ENCODE assay signal across 9 cellular contexts in the genomic region with DNA sequence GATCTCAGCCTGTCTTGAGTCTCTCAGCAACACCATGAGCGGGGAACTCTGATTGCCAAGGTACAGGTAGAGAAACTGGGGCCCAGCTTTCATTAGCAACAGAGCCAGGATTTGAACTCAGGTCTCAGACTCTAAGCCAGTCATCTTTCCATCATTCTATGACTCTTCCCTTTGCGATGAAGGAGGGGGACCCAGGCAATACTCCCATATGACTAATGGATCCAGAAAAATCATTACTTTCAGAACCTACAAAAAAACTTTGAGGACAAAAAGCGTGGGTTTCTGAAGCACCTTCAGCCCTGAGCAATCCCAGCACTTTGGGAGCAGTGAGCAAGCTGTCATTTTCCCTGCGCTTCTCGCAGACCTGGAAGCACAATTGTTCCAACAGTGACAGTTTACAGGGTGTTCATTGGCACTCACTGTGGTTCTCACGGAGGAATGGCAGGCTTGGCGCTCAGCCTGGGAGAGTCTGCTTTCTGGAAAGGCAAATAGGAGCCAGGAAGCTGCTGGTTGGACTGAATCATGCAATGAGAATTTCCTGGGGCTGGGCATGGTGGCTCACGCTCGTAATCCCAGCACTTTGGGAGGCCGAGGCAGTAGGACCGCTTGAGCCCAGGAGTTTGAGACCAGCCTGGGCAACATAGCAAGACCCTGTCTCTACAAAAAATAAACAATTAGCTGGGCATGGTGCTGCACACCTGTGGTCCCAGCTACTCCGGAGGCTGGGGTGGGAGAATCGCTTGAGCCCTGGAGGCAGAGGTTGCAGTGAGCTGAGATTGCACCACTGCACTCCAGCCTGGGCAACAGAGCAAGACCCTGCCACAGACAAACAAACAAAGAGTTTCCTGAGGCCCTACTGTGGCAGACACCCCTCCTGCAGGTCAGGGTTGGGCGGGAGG. TPM values are rescaled to one million over a fixed set of nuclear protein-coding genes. Genes with fewer than 3 reads are reported as not detected.
DNase-seq lines count a peak whose midpoint lies in the region; TF ChIP-seq lines count a peak whose summit lies in the region.
"Had no signal": no experiment of that assay in that cellular context is flagged by ENCODE, and none has a peak within 500 bp of the region (broad histone marks: within the 10 kb centered on the region; RNA-seq: fewer than 3 reads in every experiment).

No MANE protein-coding gene starts in this region.

- DNase-seq in A172 (ENCODE audit: low spot score) = peak; percentile 93
- DNase-seq in HT1080 (ENCODE audit: low read depth) = peak; percentile 97
- peak; percentile 96 for DNase-seq in astrocyte of the spinal cord (ENCODE audit: low read depth, low spot score)
- peak; percentile 91 for DNase-seq in kidney tubule cell (ENCODE audit: low spot score)
- DNase-seq in tibial nerve (ENCODE audit: low spot score in 2 of 2) = peak; percentile 31 to 40
- DNase-seq in NCI-H345 treated with DMSO at 0.1 percent for 48 hours (lab: John Stamatoyannopoulos, UW; ENCODE audit: unreplicated experiment) = no peak
- no peak for DNase-seq in GM19238 (ENCODE audit: insufficient read length, low spot score)
- DNase-seq in D341Med (ENCODE audit: low spot score) = no peak

- 63 to 78% methylated on average over 14 of the region's 14 CpGs for WGBS in tibial nerve, 2 donors

- H3K27ac ChIP-seq in tibial nerve = peak overlapping the region; percentile 68 to 91 (median 78)

- H3K4me1 ChIP-seq in tibial nerve = peaks cover 0 to 38% (median 15%) of the 10 kb centered on the region in 4 donors

- no peak for TF ChIP-seq POLR2A in tibial nerve (IDR thresholded peaks at IDR 0.05)

- no peak for TF ChIP-seq CTCF in astrocyte of the spinal cord (IDR thresholded peaks at IDR 0.05; ENCODE audit: low read depth, low read length)
- no peak for TF ChIP-seq CTCF in tibial nerve (IDR thresholded peaks at IDR 0.05)

- H3K36me3 ChIP-seq in tibial nerve = no peaks in the 10 kb centered on the region

- H3K4me3 ChIP-seq in astrocyte of the spinal cord (ENCODE audit: low read depth, low read length) = no peak overlapping the region
- no peak overlapping the region for H3K4me3 ChIP-seq in tibial nerve
- H3K4me3 ChIP-seq: GM12878 had no signal

- H3K9me3 ChIP-seq in tibial nerve = peaks cover 0 to 3% (median 0%) of the 10 kb centered on the region in 4 donors

- in situ Hi-C loops in astrocyte of the spinal cord (cut with HindIII; ENCODE audit: low sequenced_read_pairs) = no loop called here

- no peaks in the 10 kb centered on the region for H3K27me3 ChIP-seq in tibial nerve

- peak in 1 of 2 donors; percentile 42 for TF ChIP-seq EP300 in tibial nerve (IDR thresholded peaks at IDR 0.05)

RNA-seq across cellular contexts. Expression of gene SLC2A7, which starts 40.1 kb away (rescaled TPM):
- total RNA-seq in A172 (2014; rRNA removed; shearing (Covaris generic)) = not detected in 2 replicates
- total RNA-seq in HT1080 (2014; rRNA removed; shearing (Covaris generic)) = not detected in 2 replicates
- not detected in 2 replicates for polyA plus RNA-seq in HT1080 (2015; cell fraction: cytosol; rRNA removed)
- polyA plus RNA-seq in HT1080 (2015; cell fraction: nucleus; rRNA removed) = not detected in 2 replicates
- total RNA-seq in tibial nerve = not detected
- total RNA-seq: GM12878 had no signal
- polyA plus RNA-seq: GM12878 had no signal

RNA-seq across cellular contexts. Expression of gene CA6, which starts 40.5 kb away (rescaled TPM):
- total RNA-seq in A172 (2014; rRNA removed; shearing (Covaris generic)) = not detected in 2 replicates
- not detected in 2 replicates for total RNA-seq in HT1080 (2014; rRNA removed; shearing (Covaris generic))
- 0.05 TPM in 1 of 2 replicates, not detected in the other for polyA plus RNA-seq in HT1080 (2015; cell fraction: cytosol; rRNA removed)
- not detected in 2 replicates for polyA plus RNA-seq in HT1080 (2015; cell fraction: nucleus; rRNA removed)
- not detected for total RNA-seq in tibial nerve
- total RNA-seq: GM12878 had no signal
- polyA plus RNA-seq: GM12878 had no signal

Comparison
In these comparisons a context has a peak if more than half of its experiments do, and no peak if none do; other contexts are left out.
1. DNase-seq: peak in A172 (single experiment), HT1080 (single experiment), astrocyte of the spinal cord (single experiment), kidney tubule cell (single experiment) and tibial nerve (2 of 2); none in NCI-H345 treated with DMSO at 0.1 percent for 48 hours (single experiment), GM19238 (single experiment) and D341Med (single experiment).